Comparison of ENCODE assay signal across 9 cellular contexts in the genomic region with DNA sequence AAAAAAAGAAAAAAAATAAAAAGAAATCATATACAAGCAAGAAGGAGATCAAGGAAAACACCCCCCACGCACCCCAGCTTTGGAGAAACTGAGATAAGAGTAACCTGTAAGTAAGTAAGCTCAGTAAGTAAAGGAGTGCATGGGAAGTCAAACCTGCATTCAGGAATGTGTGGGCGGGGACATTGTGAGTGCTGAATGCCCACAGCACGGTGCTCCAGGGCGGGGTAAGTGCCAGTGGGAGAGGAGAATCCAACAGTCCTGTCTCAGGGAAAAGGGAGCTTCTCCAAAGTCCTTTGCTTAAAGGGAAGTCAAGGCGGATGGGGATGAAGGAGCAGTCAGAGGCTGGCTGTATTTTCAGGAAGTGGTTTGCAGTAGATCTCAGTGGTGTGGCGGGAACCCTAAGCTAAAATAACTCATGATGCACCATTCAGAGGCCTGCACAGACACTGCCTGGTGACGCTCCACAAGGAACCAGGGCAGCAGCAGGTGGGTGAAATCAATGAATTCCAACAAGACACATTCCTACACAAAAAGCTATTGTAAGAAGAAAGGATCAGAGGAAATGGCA.
DNase-seq lines count a peak whose midpoint lies in the region; ATAC-seq and TF ChIP-seq lines count a peak whose summit lies in the region.
"Had no signal": no experiment of that assay in that cellular context is flagged by ENCODE, and none has a peak within 500 bp of the region (broad histone marks: within the 10 kb centered on the region; RNA-seq: fewer than 3 reads in every experiment).

No MANE protein-coding gene starts in this region.

- ATAC-seq in GM18519 (IDR thresholded peaks at IDR 0.05; ENCODE audit: low FRiP score, unreplicated experiment), result peak; percentile 87
- ATAC-seq in HG02571 (IDR thresholded peaks at IDR 0.05; ENCODE audit: unreplicated experiment), result peak; percentile 86
- peak; percentile 40 for ATAC-seq in left lung

- H3K9me3 Mint-ChIP-seq in HFFc6, result no peaks in the 10 kb centered on the region; the same call in 1 of the 2 replicates

- no peaks in the 10 kb centered on the region for H3K36me3 Mint-ChIP-seq in HFFc6 (ENCODE audit: low read depth)

- H3K27me3 Mint-ChIP-seq in HFFc6 (ENCODE audit: insufficient read depth), result peaks cover 5% of the 10 kb centered on the region

- H3K4me3 Mint-ChIP-seq in HFFc6, result no peak overlapping the region

- DNase-seq in LHCN-M2 (ENCODE audit: low read depth) (peak; percentile 12), left lung (no peak), DMS79 (lab: John Stamatoyannopoulos, UW) (no peak), HFFc6 (no peak), COLO668 (lab: John Stamatoyannopoulos, UW; ENCODE audit: unreplicated experiment) (no peak), spleen (no peak)
- DNase-seq: stimulated activated naive CD4-positive, alpha-beta T cell had no signal

- intact Hi-C loops in left lung (cut with DNase I) (no loop called here), spleen (cut with DNase I; ENCODE audit: low total_unique reads) (no loop called here)

- H3K27ac Mint-ChIP-seq in HFFc6, result no peak overlapping the region

- H3K4me1 ChIP-seq in left lung (no peaks in the 10 kb centered on the region), spleen (peaks cover 0 to 11% (median 3%) of the 10 kb centered on the region in 6 donors)

- TF ChIP-seq POLR2A in spleen (IDR thresholded peaks at IDR 0.05), result no peak

- H3K9me3 ChIP-seq in left lung, result no peaks in the 10 kb centered on the region
- H3K9me3 ChIP-seq in spleen, result no peaks in the 10 kb centered on the region

- H3K4me3 ChIP-seq in left lung (no peak overlapping the region), spleen (no peak overlapping the region)

- 43 to 55% (median 50%) methylated on average over 7 of the region's 7 CpGs for WGBS in spleen, 5 donors

- H3K36me3 ChIP-seq in left lung (no peaks in the 10 kb centered on the region), spleen (no peaks in the 10 kb centered on the region)

- TF ChIP-seq CTCF in left lung (IDR thresholded peaks at IDR 0.05), result no peak
- TF ChIP-seq CTCF in HFFc6 (IDR thresholded peaks at IDR 0.05), result no peak
- no peak for TF ChIP-seq CTCF in spleen (IDR thresholded peaks at IDR 0.05 in 8 of 11, conservative IDR thresholded peaks at IDR 0.05 in 3 of 11)

- H3K4me1 Mint-ChIP-seq in HFFc6 (ENCODE audit: low read depth), result no peaks in the 10 kb centered on the region

- H3K27ac ChIP-seq in left lung (no peak overlapping the region), spleen (no peak overlapping the region)

- no peaks in the 10 kb centered on the region for H3K27me3 ChIP-seq in left lung
- no peaks in the 10 kb centered on the region for H3K27me3 ChIP-seq in spleen (replicated peaks in 1 of 7)
